Comparison of ENCODE assay signal across 17 cellular contexts in genomic region chr21:46067505-46068201, GRCh38. TPM values are rescaled to one million over a fixed set of nuclear protein-coding genes. Genes with fewer than 3 reads are reported as not detected.
DNase-seq lines count a peak whose midpoint lies in the region; ATAC-seq, FAIRE-seq and TF ChIP-seq lines count a peak whose summit lies in the region.
"Had no signal": no experiment of that assay in that cellular context is flagged by ENCODE, and none has a peak within 500 bp of the region (broad histone marks: within the 10 kb centered on the region; RNA-seq: fewer than 3 reads in every experiment).

No MANE protein-coding gene starts in this region.

- peaks cover 11% of the 10 kb centered on the region for H3F3A ChIP-seq in GM23248 (ENCODE audit: insufficient read depth)
- no peaks in the 10 kb centered on the region for H3F3A ChIP-seq in smooth muscle cell (ENCODE audit: low read depth)

- DNase-seq in GM23248 (no peak), astrocyte (ENCODE audit: low read depth) (no peak), lower lobe of right lung (peak; percentile 30), smooth muscle cell (lab: John Stamatoyannopoulos, UW; ENCODE audit: unreplicated experiment) (no peak), H4 (ENCODE audit: low spot score) (no peak)
- DNase-seq: activated CD4-positive, CD25-positive, alpha-beta regulatory T cell; anterior cingulate cortex; GOT3; NCI-H1436; NCI-H510A; PC-9; stimulated activated CD4-positive, alpha-beta T cell treated with anti-CD3 and anti-CD28 coated beads, Interleukin-4, amount 100 ng/mL, for 24 hours; stimulated activated naive B cell treated with anti-CD40 and anti-IgM and Interleukin-4, amounts not matched to agents 10 μg/mL and 1 μg/mL and 100 μg/mL, for 72 hours had no signal

- in situ Hi-C loops in GM23248 (cut with MboI), result no loop called here

- H3K9ac ChIP-seq in GM23248 (peak overlapping the region; percentile 89), astrocyte (ENCODE audit: low read length) (peak overlapping the region; percentile 81), smooth muscle cell (ENCODE audit: low read depth) (peak overlapping the region; percentile 2)

- no peak for ATAC-seq in lower lobe of right lung
- ATAC-seq in HG03521 (IDR thresholded peaks at IDR 0.05; ENCODE audit: unreplicated experiment), result no peak
- no peak for ATAC-seq in HG03439 (IDR thresholded peaks at IDR 0.05; ENCODE audit: unreplicated experiment)
- ATAC-seq in activated T-helper 17 cell treated with anti-CD3 and anti-CD28 coated beads, Interleukin-2, amount 50 U/mL, for 72 hours (replicated peaks), result no peak
- ATAC-seq: stimulated activated naive B cell treated with anti-CD40 and anti-IgM and Interleukin-4, amounts not matched to agents 10 μg/mL and 1 μg/mL and 100 μg/mL, for 72 hours had no signal

- H3K4me3 ChIP-seq in GM23248 (no peak overlapping the region), astrocyte (ENCODE audit: insufficient read depth, low read depth, low read length) (no peak overlapping the region), lower lobe of right lung (no peak overlapping the region), smooth muscle cell (no peak overlapping the region)
- H3K4me3 ChIP-seq: PC-9 had no signal

- H3K4me2 ChIP-seq in GM23248 (ENCODE audit: unreplicated experiment) (no peak overlapping the region), astrocyte (ENCODE audit: low read length) (no peak overlapping the region), smooth muscle cell (no peak overlapping the region)
- H3K4me2 ChIP-seq: PC-9 had no signal

- peaks cover 25% of the 10 kb centered on the region for H3K27me3 Mint-ChIP-seq in astrocyte (ENCODE audit: low read depth, unreplicated experiment)
- peaks cover 13% of the 10 kb centered on the region for H3K27me3 Mint-ChIP-seq in activated T-helper 17 cell treated with anti-CD3 and anti-CD28 coated beads, Interleukin-2, amount 50 U/mL, for 72 hours

- intact Hi-C loops in lower lobe of right lung (cut with DNase I), result no loop called here

- H3K4me1 ChIP-seq in GM23248 (ENCODE audit: insufficient read depth) (peaks cover 25% of the 10 kb centered on the region), astrocyte (ENCODE audit: insufficient read depth, low read length) (peaks cover 29% of the 10 kb centered on the region), lower lobe of right lung (peaks cover 31% of the 10 kb centered on the region), smooth muscle cell (ENCODE audit: low read depth) (peaks cover 18% of the 10 kb centered on the region)

- H3K36me3 ChIP-seq in GM23248 (ENCODE audit: low read depth) (no peaks in the 10 kb centered on the region), astrocyte (ENCODE audit: insufficient read depth, low read length) (no peaks in the 10 kb centered on the region), lower lobe of right lung (no peaks in the 10 kb centered on the region), smooth muscle cell (ENCODE audit: low read depth) (no peaks in the 10 kb centered on the region)

- H3K4me3 Mint-ChIP-seq in astrocyte (ENCODE audit: unreplicated experiment), result no peak overlapping the region
- no peak overlapping the region for H3K4me3 Mint-ChIP-seq in activated T-helper 17 cell treated with anti-CD3 and anti-CD28 coated beads, Interleukin-2, amount 50 U/mL, for 72 hours
- H3K4me3 Mint-ChIP-seq: stimulated activated naive B cell treated with anti-CD40 and anti-IgM and Interleukin-4, amounts not matched to agents 10 μg/mL and 1 μg/mL and 100 μg/mL, for 72 hours had no signal

- H3K36me3 Mint-ChIP-seq in astrocyte (ENCODE audit: low read depth, unreplicated experiment), result no peaks in the 10 kb centered on the region
- no peaks in the 10 kb centered on the region for H3K36me3 Mint-ChIP-seq in activated T-helper 17 cell treated with anti-CD3 and anti-CD28 coated beads, Interleukin-2, amount 50 U/mL, for 72 hours (ENCODE audit: low read depth)
- H3K36me3 Mint-ChIP-seq: stimulated activated naive B cell treated with anti-CD40 and anti-IgM and Interleukin-4, amounts not matched to agents 10 μg/mL and 1 μg/mL and 100 μg/mL, for 72 hours had no signal

- H3K9me3 ChIP-seq in GM23248 (ENCODE audit: low read depth) (no peaks in the 10 kb centered on the region), astrocyte (ENCODE audit: insufficient read depth, low read depth, low read length) (peaks cover 4% of the 10 kb centered on the region), lower lobe of right lung (no peaks in the 10 kb centered on the region), smooth muscle cell (replicated peaks; ENCODE audit: low read depth) (no peaks in the 10 kb centered on the region)

- H3K9me2 ChIP-seq in GM23248 (ENCODE audit: insufficient read depth), result no peaks in the 10 kb centered on the region

- H3K9me3 Mint-ChIP-seq in astrocyte (ENCODE audit: unreplicated experiment), result peaks cover 3% of the 10 kb centered on the region
- H3K9me3 Mint-ChIP-seq in activated T-helper 17 cell treated with anti-CD3 and anti-CD28 coated beads, Interleukin-2, amount 50 U/mL, for 72 hours, result no peaks in the 10 kb centered on the region

- WGBS in GM23248 (ENCODE audit: low coverage in 1 of 2, low lambda C conversion rate in 2 of 2, missing lambda C conversion rate in 2 of 2), 2 experiments, result 94 to 96% methylated on average over 30 to 32 of the region's 32 CpGs
- WGBS in smooth muscle cell (ENCODE audit: low lambda C conversion rate), result 93% methylated on average over 27 of the region's 32 CpGs

- no peak for TF ChIP-seq CTCF in astrocyte (IDR thresholded peaks at IDR 0.05; ENCODE audit: insufficient read depth, low read depth, low read length)
- TF ChIP-seq CTCF in lower lobe of right lung (IDR thresholded peaks at IDR 0.05), result no peak
- TF ChIP-seq CTCF in smooth muscle cell (IDR thresholded peaks at IDR 0.05; ENCODE audit: borderline replicate concordance, insufficient read depth, poor library complexity, severe bottlenecking), result no peak

- H3K79me2 ChIP-seq in GM23248 (ENCODE audit: insufficient read depth), result no peaks in the 10 kb centered on the region
- H3K79me2 ChIP-seq in astrocyte (ENCODE audit: insufficient read depth, low read length), result no peaks in the 10 kb centered on the region
- no peaks in the 10 kb centered on the region for H3K79me2 ChIP-seq in smooth muscle cell (ENCODE audit: low read depth)

- H3K27ac ChIP-seq in GM23248, result no peak overlapping the region
- no peak overlapping the region for H3K27ac ChIP-seq in astrocyte (ENCODE audit: low read depth, low read length)
- H3K27ac ChIP-seq in lower lobe of right lung, result peak overlapping the region; percentile 76
- peak overlapping the region; percentile 96 for H3K27ac ChIP-seq in smooth muscle cell (ENCODE audit: low read depth)
- H3K27ac ChIP-seq: PC-9 had no signal

- H4K20me1 ChIP-seq in GM23248 (ENCODE audit: insufficient read depth) (no peaks in the 10 kb centered on the region), astrocyte (ENCODE audit: insufficient read depth, low read length) (no peaks in the 10 kb centered on the region), smooth muscle cell (ENCODE audit: low read depth) (no peaks in the 10 kb centered on the region)

- H3K27me3 ChIP-seq in GM23248 (replicated peaks; ENCODE audit: insufficient read depth) (no peaks in the 10 kb centered on the region), astrocyte (ENCODE audit: insufficient read depth, low read length) (no peaks in the 10 kb centered on the region), lower lobe of right lung (ENCODE audit: low read depth) (peaks cover 40% of the 10 kb centered on the region), smooth muscle cell (ENCODE audit: low read depth) (no peaks in the 10 kb centered on the region)

- H3K4me1 Mint-ChIP-seq in astrocyte (ENCODE audit: low read depth, unreplicated experiment), result peaks cover 5% of the 10 kb centered on the region
- H3K4me1 Mint-ChIP-seq in activated T-helper 17 cell treated with anti-CD3 and anti-CD28 coated beads, Interleukin-2, amount 50 U/mL, for 72 hours, result no peaks in the 10 kb centered on the region

- H3K27ac Mint-ChIP-seq in astrocyte (ENCODE audit: unreplicated experiment), result no peak overlapping the region
- no peak overlapping the region for H3K27ac Mint-ChIP-seq in activated T-helper 17 cell treated with anti-CD3 and anti-CD28 coated beads, Interleukin-2, amount 50 U/mL, for 72 hours
- H3K27ac Mint-ChIP-seq: stimulated activated naive B cell treated with anti-CD40 and anti-IgM and Interleukin-4, amounts not matched to agents 10 μg/mL and 1 μg/mL and 100 μg/mL, for 72 hours had no signal

- FAIRE-seq in astrocyte (lab: Jason Lieb, UNC), result no peak
- FAIRE-seq: D721Med had no signal

- H2AFZ ChIP-seq in GM23248 (peak overlapping the region; percentile 68), astrocyte (ENCODE audit: low read depth, low read length) (peak overlapping the region; percentile 53), smooth muscle cell (ENCODE audit: low read depth) (no peak overlapping the region)
- H2AFZ ChIP-seq: PC-9 had no signal

RNA-seq across cellular contexts. Expression of gene COL6A2, which starts 30.3 kb away (rescaled TPM):
- 1,939 and 2,103 TPM in 2 replicates for total RNA-seq in GM23248 (2014; rRNA removed; shearing (Covaris generic))
- polyA plus RNA-seq in GM23248 (2016; fragmentation: Nextera tagmentation; extraction: Ambion mirVana) (650 and 676 TPM in 2 replicates), smooth muscle cell (2,969 and 4,089 TPM in 2 replicates)
- total RNA-seq in astrocyte (120 and 194 TPM in 2 replicates), lower lobe of right lung (227 TPM), smooth muscle cell (1,570 and 1,698 TPM in 2 replicates)
- 10 to 100 TPM in 1 of 2 donors, 1 to 10 TPM in 1; 3.3 to 10.1 TPM for total RNA-seq in activated T-helper 17 cell treated with anti-CD3 and anti-CD28 coated beads, Interleukin-2, amount 50 U/mL, for 72 hours
- 38.5 and 53.6 TPM in 2 replicates for total RNA-seq in H4 (2014; rRNA removed; shearing (Covaris generic))

Comparison
In these comparisons a context has a peak if more than half of its experiments do, and no peak if none do; other contexts are left out.
1. H3K27ac ChIP-seq: peak in lower lobe of right lung (single experiment) and smooth muscle cell (single experiment); none in GM23248 (single experiment) and astrocyte (single experiment).
2. H3K9ac ChIP-seq: peak in every context shown above with its lines; median percentile 89 in GM23248; 81 in astrocyte; 2 in smooth muscle cell.